Comparison of ENCODE assay signal across 6 cellular contexts in genomic region chrX:40222612-40223011, GRCh38.
DNase-seq lines count a peak whose midpoint lies in the region; ATAC-seq, FAIRE-seq and TF ChIP-seq lines count a peak whose summit lies in the region.
"Not testable (repeated sequence)": the region's sequence is repeated elsewhere in the genome, so short reads cannot be mapped to it uniquely, and the experiment has no call there.

No MANE protein-coding gene starts in this region.

- H3K4me3 ChIP-seq in A549; HEK293 (ENCODE audit: low read depth, low read length); HL-60 (replicated peaks; ENCODE audit: insufficient read depth, low read length); K562: not testable (repeated sequence)

- H3K27ac Mint-ChIP-seq in central memory CD8-positive, alpha-beta T cell (ENCODE audit: low read depth), result peak overlapping the region; percentile 38
- H3K27ac Mint-ChIP-seq in dendritic cell treated with granulocyte-macrophage colony-stimulating factor and Interleukin-4, amounts not matched to agents 40 ng/mL and 50 ng/mL, for 4 days, result peak overlapping the region; percentile 34

- H3K9ac ChIP-seq in K562 (ENCODE audit: insufficient read depth in 1 of 2, low read depth in 2 of 2, low read length in 2 of 2), result not testable (repeated sequence)

- not testable (repeated sequence) for H4K20me1 ChIP-seq in K562 (replicated peaks; ENCODE audit: control insufficient read depth, insufficient read depth, low read length)

- intact Hi-C loops in K562 (cut with micrococcal nuclease); dendritic cell treated with granulocyte-macrophage colony-stimulating factor and Interleukin-4, amounts not matched to agents 40 ng/mL and 50 ng/mL, for 4 days (cut with micrococcal nuclease): not testable (repeated sequence)

- not testable (repeated sequence) for TF ChIP-seq EP300 in A549 (IDR thresholded peaks at IDR 0.05); K562 (IDR thresholded peaks at IDR 0.05; ENCODE audit: low read length)

- H3K79me2 ChIP-seq in K562 (ENCODE audit: control insufficient read depth, insufficient read depth, low read length), result not testable (repeated sequence)

- not testable (repeated sequence) for H2AFZ ChIP-seq in K562 (ENCODE audit: low read depth, low read length)

- not testable (repeated sequence) for TF ChIP-seq CTCF in A549 (IDR thresholded peaks at IDR 0.05); HEK293 (tag by site-specific recombination; IDR thresholded peaks at IDR 0.05); HL-60 (IDR thresholded peaks at IDR 0.05; ENCODE audit: insufficient read depth, low read length); K562 (IDR thresholded peaks at IDR 0.05 in 2 of 3, conservative IDR thresholded peaks at IDR 0.05 in 1 of 3; ENCODE audit: insufficient read depth in 2 of 3, low read depth in 1 of 3, low read length in 3 of 3)

- not testable (repeated sequence) for H3K4me3 Mint-ChIP-seq in central memory CD8-positive, alpha-beta T cell; dendritic cell treated with granulocyte-macrophage colony-stimulating factor and Interleukin-4, amounts not matched to agents 40 ng/mL and 50 ng/mL, for 4 days

- not testable (repeated sequence) for H3K4me1 Mint-ChIP-seq in central memory CD8-positive, alpha-beta T cell; dendritic cell treated with granulocyte-macrophage colony-stimulating factor and Interleukin-4, amounts not matched to agents 40 ng/mL and 50 ng/mL, for 4 days (ENCODE audit: low read depth)

- not testable (repeated sequence) for H3K27me3 ChIP-seq in HL-60 (ENCODE audit: insufficient read depth, poor library complexity, severe bottlenecking); K562 (ENCODE audit: control insufficient read depth in 2 of 2, insufficient read depth in 2 of 2, low read length in 2 of 2)

- not testable (repeated sequence) for H3K36me3 Mint-ChIP-seq in central memory CD8-positive, alpha-beta T cell (ENCODE audit: insufficient read depth); dendritic cell treated with granulocyte-macrophage colony-stimulating factor and Interleukin-4, amounts not matched to agents 40 ng/mL and 50 ng/mL, for 4 days (ENCODE audit: low read depth)

- H3K9me1 ChIP-seq in K562 (ENCODE audit: control insufficient read depth, insufficient read depth, low read length), result not testable (repeated sequence)

- H3K27me3 Mint-ChIP-seq in central memory CD8-positive, alpha-beta T cell; dendritic cell treated with granulocyte-macrophage colony-stimulating factor and Interleukin-4, amounts not matched to agents 40 ng/mL and 50 ng/mL, for 4 days: not testable (repeated sequence)

- not testable (repeated sequence) for TF ChIP-seq POLR2A in A549 (IDR thresholded peaks at IDR 0.05; ENCODE audit: low read length); K562 (conservative IDR thresholded peaks at IDR 0.05)

- POLR2A ChIA-PET in A549 (lab: Yijun Ruan, JAX); K562 (lab: Yijun Ruan, JAX): not testable (repeated sequence)
- POLR2A ChIA-PET in HEK293 (lab: Yijun Ruan, JAX), result interaction anchor here (0.7 kb wide), 1 partner anchor 8 kb away, joined by 4 read pairs; no protein-coding TSS in a partner anchor

- in situ Hi-C loops in K562 (cut with MboI), result not testable (repeated sequence)

- peak; percentile 74 for FAIRE-seq in A549 (lab: Jason Lieb, UNC)
- not testable (repeated sequence) for FAIRE-seq in K562 (lab: Jason Lieb, UNC)

- BruUV-seq in K562 (replicated peaks; lab: Mats Ljungman, UMichigan), result not testable (repeated sequence)

- not testable (repeated sequence) for TF ChIP-seq RAD21 in A549 (conservative IDR thresholded peaks at IDR 0.05 in 1 of 2, IDR thresholded peaks at IDR 0.05 in 1 of 2); K562 (CRISPR knock-in tag; conservative IDR thresholded peaks at IDR 0.05 in 1 of 2, IDR thresholded peaks at IDR 0.05 in 1 of 2)

- H3K36me3 ChIP-seq in HEK293 (ENCODE audit: control insufficient read depth in 2 of 2, insufficient read depth in 1 of 2, low read length in 2 of 2); K562 (ENCODE audit: control insufficient read depth, insufficient read depth, low read length): not testable (repeated sequence)

- H3K27ac ChIP-seq in A549; HEK293 (ENCODE audit: extremely low read depth, low read depth, low read length); K562 (ENCODE audit: extremely low read depth, low read depth, low read length): not testable (repeated sequence)
- H3K27ac ChIP-seq in HL-60 (replicated peaks), result peak overlapping the region; percentile 50

- not testable (repeated sequence) for H3K4me1 ChIP-seq in A549; HEK293 (ENCODE audit: control insufficient read depth, insufficient read depth, low read length); K562 (replicated peaks in 1 of 2; ENCODE audit: control insufficient read depth in 2 of 2, insufficient read depth in 2 of 2, low read length in 2 of 2)

- not testable (repeated sequence) for H3K9me3 Mint-ChIP-seq in central memory CD8-positive, alpha-beta T cell
- H3K9me3 Mint-ChIP-seq in dendritic cell treated with granulocyte-macrophage colony-stimulating factor and Interleukin-4, amounts not matched to agents 40 ng/mL and 50 ng/mL, for 4 days, result peaks cover 16% of the 10 kb centered on the region

- ATAC-seq in A549; K562; central memory CD8-positive, alpha-beta T cell (replicated peaks; ENCODE audit: extremely low read depth, poor library complexity, severe bottlenecking): not testable (repeated sequence)

- CTCF ChIA-PET in A549 (lab: Yijun Ruan, JAX); HEK293 (lab: Yijun Ruan, JAX); K562 (lab: Yijun Ruan, JAX; ENCODE audit: low intra/inter-chr PET ratio): not testable (repeated sequence)

- not testable (repeated sequence) for H3K4me2 ChIP-seq in A549; K562 (ENCODE audit: insufficient read depth, low read length)

- not testable (repeated sequence) for DNase-seq in A549 (ENCODE audit: low read depth in 1 of 2, low spot score in 1 of 2); HL-60 (ENCODE audit: low read depth in 1 of 2, low spot score in 1 of 2); K562 (ENCODE audit: extremely low read depth in 1 of 4, low spot score in 3 of 4); central memory CD8-positive, alpha-beta T cell (ENCODE audit: low spot score in 2 of 2)

- H3K9me3 ChIP-seq in A549; HEK293 (ENCODE audit: control insufficient read depth, insufficient read depth, low read depth, low read length); K562 (replicated peaks; ENCODE audit: control insufficient read depth, insufficient read depth, low read depth, low read length): not testable (repeated sequence)

TF ChIP-seq in HEK293, 187 proteins besides CTCF, POLR2A, EP300 and RAD21:
- peak; percentile 88 for TF ChIP-seq ZNF366 (tag by site-specific recombination; conservative IDR thresholded peaks at IDR 0.05)

TF ChIP-seq in K562, 482 proteins besides CTCF, POLR2A, EP300 and RAD21:
- peak; percentile 90 for TF ChIP-seq ZNF512 (tag; IDR thresholded peaks at IDR 0.05)
- peak in 1 of 2 experiments; percentile 27; a peak in 1 of 4 replicates for TF ChIP-seq TRIM24 (IDR thresholded peaks at IDR 0.05)
TF ChIP-seq in K562: peak in this region for 2; not testable (repeated sequence) for 480.
